ENCODE assay signal across 1 cellular context in genomic region chr9:101586651-101587050, GRCh38.
TF ChIP-seq lines count a peak whose summit lies in the region.

No MANE protein-coding gene starts in this region.

TF ChIP-seq in HepG2, 621 proteins besides CTCF, POLR2A, EP300 and RAD21:
- TF ChIP-seq TFE3 (CRISPR knock-in tag; IDR thresholded peaks at IDR 0.05) (no peak), ZNF253 (CRISPR knock-in tag; IDR thresholded peaks at IDR 0.05; ENCODE audit: borderline replicate concordance) (no peak), PRDM15 (CRISPR knock-in tag; IDR thresholded peaks at IDR 0.05) (no peak)
